In the genomic region with DNA sequence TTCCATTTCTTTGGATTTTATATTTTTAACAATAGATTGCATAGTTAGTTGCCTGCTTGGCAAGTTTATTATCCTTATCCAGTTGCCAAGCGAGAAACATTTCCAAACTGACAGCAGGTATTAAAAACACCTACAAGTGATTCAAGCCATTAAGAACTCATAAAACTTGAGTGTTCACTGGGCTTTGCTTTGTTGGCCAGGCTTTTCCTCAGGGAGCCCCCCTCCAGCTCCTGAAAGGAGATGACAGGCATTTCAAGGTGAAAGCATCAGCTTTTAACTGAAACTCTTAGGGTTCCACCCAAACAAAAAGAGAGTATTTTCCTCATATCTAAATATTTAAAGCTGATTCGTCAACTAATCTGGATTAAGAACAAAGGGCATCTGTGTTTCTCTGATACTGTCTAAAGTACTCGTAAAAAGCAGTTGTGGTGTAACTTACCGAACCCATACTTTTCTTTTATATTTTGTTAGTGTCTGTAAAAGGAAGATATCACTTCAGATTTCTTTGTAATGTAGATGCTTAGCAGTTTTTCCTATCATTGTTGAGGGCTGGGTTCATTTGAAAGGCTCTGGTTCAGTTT, we compare ENCODE assay signal across 17 cellular contexts.
DNase-seq lines count a peak whose midpoint lies in the region; ATAC-seq and TF ChIP-seq lines count a peak whose summit lies in the region.
"Had no signal": no experiment of that assay in that cellular context is flagged by ENCODE, and none has a peak within 500 bp of the region (broad histone marks: within the 10 kb centered on the region; RNA-seq: fewer than 3 reads in every experiment).

No MANE protein-coding gene starts in this region.

- no peaks in the 10 kb centered on the region for H3K36me3 ChIP-seq in endodermal cell (ENCODE audit: control insufficient read depth, insufficient read depth, low read length)

- no peak overlapping the region for H3K27ac ChIP-seq in endodermal cell (ENCODE audit: low read depth, low read length)
- H3K27ac ChIP-seq: 22Rv1 had no signal

- H3K4me3 Mint-ChIP-seq in endodermal cell (no peak overlapping the region), progenitor cell of endocrine pancreas (ENCODE audit: low read depth) (no peak overlapping the region), type B pancreatic cell (no peak overlapping the region)
- H3K4me3 Mint-ChIP-seq: T-helper 17 cell had no signal

- H3K4me1 ChIP-seq in endodermal cell (ENCODE audit: control insufficient read depth, insufficient read depth, low read length), result no peaks in the 10 kb centered on the region

- peak; percentile 51 for DNase-seq in NCI-H1105 treated with DMSO at 0.1 percent for 48 hours (lab: John Stamatoyannopoulos, UW)
- DNase-seq in NCI-H1105 (lab: John Stamatoyannopoulos, UW), result no peak
- peak; percentile 13 for DNase-seq in NCI-H128 (lab: John Stamatoyannopoulos, UW; ENCODE audit: unreplicated experiment)
- DNase-seq in endodermal cell, result no peak
- no peak for DNase-seq in progenitor cell of endocrine pancreas (ENCODE audit: low spot score, unreplicated experiment)
- DNase-seq in SHP77 treated with DMSO at 0.1 percent for 48 hours (lab: John Stamatoyannopoulos, UW), result no peak
- DNase-seq in Right ventricle myocardium inferior (ENCODE audit: missing footprints), result no peak
- DNase-seq in type B pancreatic cell (ENCODE audit: extremely low spot score, unreplicated experiment), result no peak
- DNase-seq: C1 segment of cervical spinal cord, NCI-H1092, NCI-H187 treated with DMSO at 0.1 percent for 48 hours, NCI-H510A treated with DMSO at 0.1 percent for 48 hours, Right ventricle myocardium superior, T-helper 17 cell had no signal

- H3K9me3 Mint-ChIP-seq in endodermal cell (no peaks in the 10 kb centered on the region), progenitor cell of endocrine pancreas (ENCODE audit: low read depth) (no peaks in the 10 kb centered on the region), type B pancreatic cell (no peaks in the 10 kb centered on the region)

- H3K9ac ChIP-seq in endodermal cell (ENCODE audit: extremely low read depth, low read length, poor library complexity, severe bottlenecking), result no peak overlapping the region

- no peaks in the 10 kb centered on the region for H3K27me3 Mint-ChIP-seq in endodermal cell (ENCODE audit: insufficient read depth)
- H3K27me3 Mint-ChIP-seq in progenitor cell of endocrine pancreas, result no peaks in the 10 kb centered on the region
- H3K27me3 Mint-ChIP-seq in type B pancreatic cell, result peaks cover 4% of the 10 kb centered on the region
- H3K27me3 Mint-ChIP-seq: T-helper 17 cell had no signal

- H3K9me3 ChIP-seq in endodermal cell (ENCODE audit: control insufficient read depth, low read length), result peaks cover 4% of the 10 kb centered on the region

- intact Hi-C loops in Right ventricle myocardium inferior (cut with DNase I), result no loop called here

- TF ChIP-seq CTCF in endodermal cell (conservative IDR thresholded peaks at IDR 0.05) (no peak), progenitor cell of endocrine pancreas (IDR thresholded peaks at IDR 0.05; ENCODE audit: unreplicated experiment) (no peak), type B pancreatic cell (conservative IDR thresholded peaks at IDR 0.05) (no peak)

- H3K4me3 ChIP-seq in endodermal cell (ENCODE audit: low read length), result no peak overlapping the region
- H3K4me3 ChIP-seq: K562 had no signal

- H3K36me3 Mint-ChIP-seq in endodermal cell (ENCODE audit: low read depth), result no peaks in the 10 kb centered on the region
- no peaks in the 10 kb centered on the region for H3K36me3 Mint-ChIP-seq in progenitor cell of endocrine pancreas (ENCODE audit: insufficient read depth)
- no peaks in the 10 kb centered on the region for H3K36me3 Mint-ChIP-seq in type B pancreatic cell

- H3K4me1 Mint-ChIP-seq in endodermal cell (peaks cover 11% of the 10 kb centered on the region), progenitor cell of endocrine pancreas (ENCODE audit: low read depth) (peaks cover 6% of the 10 kb centered on the region), type B pancreatic cell (ENCODE audit: unreplicated experiment) (no peaks in the 10 kb centered on the region)
- H3K4me1 Mint-ChIP-seq: T-helper 17 cell had no signal

- H3K27me3 ChIP-seq in endodermal cell (ENCODE audit: control insufficient read depth, insufficient read depth, low read length, poor library complexity, severe bottlenecking), result no peaks in the 10 kb centered on the region

- 79 to 86% methylated on average over 2 to 4 of the region's 4 CpGs for WGBS in endodermal cell (ENCODE audit: insufficient coverage in 1 of 2, insufficient read length in 1 of 2), 2 experiments

- H3K27ac Mint-ChIP-seq in endodermal cell, result peak overlapping the region; percentile 33
- peak overlapping the region; percentile 47 for H3K27ac Mint-ChIP-seq in progenitor cell of endocrine pancreas
- H3K27ac Mint-ChIP-seq in type B pancreatic cell, result no peak overlapping the region
- H3K27ac Mint-ChIP-seq: T-helper 17 cell had no signal

- ATAC-seq in Right ventricle myocardium inferior, result no peak
- ATAC-seq: K562, Panc1, T-helper 17 cell had no signal

Comparison
In these comparisons a context has a peak if more than half of its experiments do, and no peak if none do; other contexts are left out.
1. DNase-seq: peak in NCI-H1105 treated with DMSO at 0.1 percent for 48 hours (single experiment) and NCI-H128 (single experiment); none in NCI-H1105 (single experiment), endodermal cell (single experiment), progenitor cell of endocrine pancreas (single experiment), SHP77 treated with DMSO at 0.1 percent for 48 hours (single experiment), Right ventricle myocardium inferior (single experiment) and type B pancreatic cell (single experiment).